23 cellular contexts compared by ENCODE assay signal in the genomic region with DNA sequence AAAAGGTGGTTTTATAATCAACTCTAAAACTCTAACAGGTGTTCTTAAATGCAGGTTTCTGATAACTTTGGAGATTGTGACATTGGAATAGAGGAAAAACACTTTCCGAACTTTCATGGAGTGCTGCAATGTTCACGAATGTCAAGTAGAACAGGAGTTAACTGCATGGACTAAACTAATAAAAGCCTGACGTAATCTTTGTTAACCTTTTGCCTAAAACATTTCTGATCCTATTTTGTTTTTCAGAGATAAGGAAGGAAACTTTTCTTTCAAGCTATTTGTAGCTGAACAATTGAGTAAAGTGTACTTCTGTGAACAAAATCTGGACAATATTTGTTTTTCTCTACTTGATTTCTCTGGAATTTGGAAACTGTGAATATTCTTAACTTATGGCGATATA.
"Had no signal": no experiment of that assay in that cellular context is flagged by ENCODE, and none has a peak within 500 bp of the region (broad histone marks: within the 10 kb centered on the region; RNA-seq: fewer than 3 reads in every experiment).

No MANE protein-coding gene starts in this region.

- ATAC-seq: effector memory CD8-positive, alpha-beta T cell; naive thymus-derived CD8-positive, alpha-beta T cell; psoas muscle; right cardiac atrium; stimulated activated memory B cell treated with anti-CD40 and anti-IgM and Interleukin-4, amounts not matched to agents 10 μg/mL and 1 μg/mL and 100 μg/mL, for 72 hours; stimulated activated naive CD8-positive, alpha-beta T cell treated with anti-CD3 and anti-CD28 coated beads, Interleukin-15, Interleukin-2, amounts not matched to agents 100 U/mL and 50 U/mL, for 24 hours had no signal

- H3K27me3 ChIP-seq: esophagus squamous epithelium, tibial nerve, upper lobe of left lung, vagina had no signal

- H3K4me1 ChIP-seq: psoas muscle, spleen, tibial nerve, upper lobe of left lung, vagina had no signal

- DNase-seq: effector memory CD8-positive, alpha-beta T cell; erythroblast; esophagus squamous epithelium; naive thymus-derived CD8-positive, alpha-beta T cell; nephron progenitor cell; nucleus accumbens; posterior cingulate gyrus; psoas muscle; right cardiac atrium; spleen; stimulated activated CD4-positive, alpha-beta T cell treated with anti-CD3 and anti-CD28 coated beads, Interleukin-4, amount 100 ng/mL, for 4 hours; stimulated activated naive CD8-positive, alpha-beta T cell treated with anti-CD3 and anti-CD28 coated beads, Interleukin-15, Interleukin-2, amounts not matched to agents 100 U/mL and 50 U/mL, for 24 hours; substantia nigra; upper lobe of left lung had no signal

- H3K9me3 ChIP-seq: esophagus squamous epithelium, thoracic aorta, upper lobe of left lung, vagina had no signal

- H3K4me3 ChIP-seq: coronary artery, esophagus squamous epithelium, psoas muscle, skin epidermis, spleen, thoracic aorta, tibial nerve, vagina had no signal

- FAIRE-seq: endometrium, frontal cortex, keratinocyte had no signal

- H3K36me3 ChIP-seq: esophagus squamous epithelium, spleen, thoracic aorta, tibial nerve, upper lobe of left lung, vagina had no signal

- H3K27ac ChIP-seq: coronary artery, esophagus squamous epithelium, psoas muscle, skin epidermis, spleen, thoracic aorta, tibial nerve, vagina had no signal
